ENCODE assay signal across 12 cellular contexts in the genomic region with DNA sequence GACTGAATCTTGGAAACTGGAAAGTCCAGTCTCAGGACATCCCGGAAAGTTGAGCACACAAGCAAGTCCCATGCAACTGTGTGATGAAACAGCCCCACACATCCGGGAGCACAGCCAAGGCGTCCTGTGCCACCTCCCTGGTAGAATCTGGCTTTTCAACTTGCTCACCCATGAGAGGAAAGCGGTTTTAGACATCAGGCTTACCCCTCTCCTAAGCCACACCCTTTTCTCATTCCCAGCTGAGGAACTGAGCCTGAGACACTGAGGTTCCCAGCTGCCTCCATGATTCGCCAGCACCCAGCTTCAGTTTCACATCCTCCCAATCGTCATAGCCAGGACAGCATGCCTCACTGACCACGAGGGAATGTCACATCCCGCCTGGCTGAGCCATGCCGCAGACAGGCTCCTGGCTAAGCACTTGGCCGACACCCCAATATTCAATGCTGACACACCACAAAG.
DNase-seq lines count a peak whose midpoint lies in the region; ATAC-seq, FAIRE-seq and TF ChIP-seq lines count a peak whose summit lies in the region.
"Had no signal": no experiment of that assay in that cellular context is flagged by ENCODE, and none has a peak within 500 bp of the region (broad histone marks: within the 10 kb centered on the region; RNA-seq: fewer than 3 reads in every experiment).

No MANE protein-coding gene starts in this region.

- WGBS in suprapubic skin = 23% methylated on average over 10 of the region's 10 CpGs

- peaks cover 16% of the 10 kb centered on the region for H3K27me3 Mint-ChIP-seq in astrocyte (ENCODE audit: low read depth, unreplicated experiment)
- H3K27me3 Mint-ChIP-seq in activated naive CD8-positive, alpha-beta T cell treated with anti-CD3 and anti-CD28 coated beads for 36 hours = no peaks in the 10 kb centered on the region
- H3K27me3 Mint-ChIP-seq: naive B cell had no signal

- H3K4me2 ChIP-seq in astrocyte (ENCODE audit: low read length) = peak overlapping the region; percentile 51

- peak; percentile 91 for DNase-seq in HS-5 (ENCODE audit: low read depth)
- peak; percentile 89 for DNase-seq in astrocyte (ENCODE audit: low read depth)
- DNase-seq in hypothalamus (lab: John Stamatoyannopoulos, UW) = peak in 35 of 51 donors; percentile 14 to 78 (median 47)
- peak in 1 of 2 donors; percentile 87 for DNase-seq in suprapubic skin (ENCODE audit: low spot score in 2 of 2)
- DNase-seq in activated naive CD8-positive, alpha-beta T cell treated with anti-CD3 and anti-CD28 coated beads for 36 hours = no peak
- no peak for DNase-seq in activated naive CD4-positive, alpha-beta T cell treated with anti-CD3 and anti-CD28 coated beads, Interleukin-2, amount 50 U/mL, for 72 hours (ENCODE audit: low spot score in 2 of 2)
- DNase-seq: naive B cell, NCI-H524 treated with DMSO at 0.1 percent for 48 hours had no signal

- H3K27ac Mint-ChIP-seq in astrocyte (ENCODE audit: unreplicated experiment) = peak overlapping the region; percentile 89
- no peak overlapping the region for H3K27ac Mint-ChIP-seq in activated naive CD8-positive, alpha-beta T cell treated with anti-CD3 and anti-CD28 coated beads for 36 hours
- H3K27ac Mint-ChIP-seq in activated naive CD4-positive, alpha-beta T cell treated with anti-CD3 and anti-CD28 coated beads, Interleukin-2, amount 50 U/mL, for 72 hours = no peak overlapping the region
- H3K27ac Mint-ChIP-seq: activated T-helper 2 cell treated with anti-CD3 and anti-CD28 coated beads, Interferon-gamma antibody, Interleukin-2, Interleukin-4, amounts not matched to agents 10 μg/mL and 5 μg/mL and 100 μg/mL, durations not matched to agents 14 hours and 24 hours and 36 hours had no signal

- H3K79me2 ChIP-seq in astrocyte (ENCODE audit: insufficient read depth, low read length) = no peaks in the 10 kb centered on the region

- no peak for TF ChIP-seq EP300 in suprapubic skin (IDR thresholded peaks at IDR 0.05)

- H3K27ac ChIP-seq in astrocyte (ENCODE audit: low read depth, low read length) (no peak overlapping the region), suprapubic skin (peak overlapping the region; percentile 86)
- H3K27ac ChIP-seq: vagina had no signal

- no peaks in the 10 kb centered on the region for H4K20me1 ChIP-seq in astrocyte (ENCODE audit: insufficient read depth, low read length)

- FAIRE-seq in astrocyte (lab: Jason Lieb, UNC) = peak; percentile 58

- H3K36me3 ChIP-seq in astrocyte (ENCODE audit: insufficient read depth, low read length) (no peaks in the 10 kb centered on the region), suprapubic skin (peaks cover 7% of the 10 kb centered on the region)
- H3K36me3 ChIP-seq: vagina had no signal

- peaks cover 8% of the 10 kb centered on the region for H3K4me1 ChIP-seq in astrocyte (ENCODE audit: insufficient read depth, low read length)
- H3K4me1 ChIP-seq in suprapubic skin = peaks cover 20% of the 10 kb centered on the region
- H3K4me1 ChIP-seq: vagina had no signal

- H3K4me3 ChIP-seq in astrocyte (ENCODE audit: insufficient read depth, low read depth, low read length) (no peak overlapping the region), suprapubic skin (peak overlapping the region; percentile 12)
- H3K4me3 ChIP-seq: vagina had no signal

- ATAC-seq in HG03045 (IDR thresholded peaks at IDR 0.05; ENCODE audit: unreplicated experiment) (no peak), GM18517 (IDR thresholded peaks at IDR 0.05; ENCODE audit: unreplicated experiment) (no peak)
- no peak for ATAC-seq in activated naive CD4-positive, alpha-beta T cell treated with anti-CD3 and anti-CD28 coated beads, Interleukin-2, amount 50 U/mL, for 72 hours

- H3K9me3 ChIP-seq in astrocyte (ENCODE audit: insufficient read depth, low read depth, low read length) (no peaks in the 10 kb centered on the region), suprapubic skin (no peaks in the 10 kb centered on the region)
- H3K9me3 ChIP-seq: vagina had no signal

- no peak for TF ChIP-seq CTCF in astrocyte (IDR thresholded peaks at IDR 0.05; ENCODE audit: insufficient read depth, low read depth, low read length)
- TF ChIP-seq CTCF in suprapubic skin (IDR thresholded peaks at IDR 0.05) = no peak

- H2AFZ ChIP-seq in astrocyte (ENCODE audit: low read depth, low read length) = peak overlapping the region; percentile 32

- peaks cover 4% of the 10 kb centered on the region for H3K4me1 Mint-ChIP-seq in astrocyte (ENCODE audit: low read depth, unreplicated experiment)
- no peaks in the 10 kb centered on the region for H3K4me1 Mint-ChIP-seq in activated naive CD8-positive, alpha-beta T cell treated with anti-CD3 and anti-CD28 coated beads for 36 hours

- peaks cover 2% of the 10 kb centered on the region for H3K9me3 Mint-ChIP-seq in astrocyte (ENCODE audit: unreplicated experiment)
- H3K9me3 Mint-ChIP-seq in activated naive CD8-positive, alpha-beta T cell treated with anti-CD3 and anti-CD28 coated beads for 36 hours = no peaks in the 10 kb centered on the region
- no peaks in the 10 kb centered on the region for H3K9me3 Mint-ChIP-seq in activated naive CD4-positive, alpha-beta T cell treated with anti-CD3 and anti-CD28 coated beads, Interleukin-2, amount 50 U/mL, for 72 hours
- H3K9me3 Mint-ChIP-seq: activated T-helper 2 cell treated with anti-CD3 and anti-CD28 coated beads, Interferon-gamma antibody, Interleukin-2, Interleukin-4, amounts not matched to agents 10 μg/mL and 5 μg/mL and 100 μg/mL, durations not matched to agents 14 hours and 24 hours and 36 hours; naive B cell had no signal

- H3K36me3 Mint-ChIP-seq in astrocyte (ENCODE audit: low read depth, unreplicated experiment) = peaks cover 5% of the 10 kb centered on the region
- no peaks in the 10 kb centered on the region for H3K36me3 Mint-ChIP-seq in activated naive CD8-positive, alpha-beta T cell treated with anti-CD3 and anti-CD28 coated beads for 36 hours
- H3K36me3 Mint-ChIP-seq in activated naive CD4-positive, alpha-beta T cell treated with anti-CD3 and anti-CD28 coated beads, Interleukin-2, amount 50 U/mL, for 72 hours = no peaks in the 10 kb centered on the region
- H3K36me3 Mint-ChIP-seq: naive B cell had no signal

- H3K27me3 ChIP-seq in astrocyte (ENCODE audit: insufficient read depth, low read length) (no peaks in the 10 kb centered on the region), suprapubic skin (no peaks in the 10 kb centered on the region)
- H3K27me3 ChIP-seq: vagina had no signal

- H3K4me3 Mint-ChIP-seq in astrocyte (ENCODE audit: unreplicated experiment) = no peak overlapping the region
- H3K4me3 Mint-ChIP-seq in activated naive CD8-positive, alpha-beta T cell treated with anti-CD3 and anti-CD28 coated beads for 36 hours = no peak overlapping the region
- H3K4me3 Mint-ChIP-seq: naive B cell had no signal

- no peak for TF ChIP-seq POLR2A in suprapubic skin (IDR thresholded peaks at IDR 0.05)

- H3K9ac ChIP-seq in astrocyte (ENCODE audit: low read length) = no peak overlapping the region

Comparison
In these comparisons a context has a peak if more than half of its experiments do, and no peak if none do; other contexts are left out.
1. DNase-seq: peak in HS-5 (single experiment), astrocyte (single experiment) and hypothalamus (35 of 51); none in activated naive CD8-positive, alpha-beta T cell treated with anti-CD3 and anti-CD28 coated beads for 36 hours (single experiment) and activated naive CD4-positive, alpha-beta T cell treated with anti-CD3 and anti-CD28 coated beads, Interleukin-2, amount 50 U/mL, for 72 hours (0 of 2).